ENCODE assay signal across 8 cellular contexts in genomic region chr15:93072011-93072410, GRCh38. TPM values are rescaled to one million over a fixed set of nuclear protein-coding genes. Genes with fewer than 3 reads are reported as not detected.
A peak's percentile ranks its signal among the peaks of the same experiment; 100 is the strongest.
DNase-seq lines count a peak whose midpoint lies in the region; ATAC-seq and TF ChIP-seq lines count a peak whose summit lies in the region.

No MANE protein-coding gene starts in this region.

- H3K9me3 ChIP-seq in ES-I3 (ENCODE audit: control insufficient read depth, insufficient read depth, low read length) (no peaks in the 10 kb centered on the region), right atrium auricular region (no peaks in the 10 kb centered on the region), sigmoid colon (no peaks in the 10 kb centered on the region)

- no peak for DNase-seq in activated CD8-positive, alpha-beta T cell treated with anti-CD3 and anti-CD28 coated beads for 36 hours
- DNase-seq in right atrium auricular region (ENCODE audit: low spot score) (no peak), sigmoid colon (no peak), GOT3 (lab: John Stamatoyannopoulos, UW) (no peak), NCI-H446 (lab: John Stamatoyannopoulos, UW) (no peak), middle frontal gyrus (ENCODE audit: extremely low spot score, low spot score) (no peak)

- H3K4me3 Mint-ChIP-seq in activated CD8-positive, alpha-beta T cell treated with anti-CD3 and anti-CD28 coated beads for 36 hours = peak overlapping the region; percentile 23

- H3K9ac ChIP-seq in ES-I3 (ENCODE audit: low read depth, low read length) = peak overlapping the region; percentile 97

- H3K27me3 Mint-ChIP-seq in activated CD8-positive, alpha-beta T cell treated with anti-CD3 and anti-CD28 coated beads for 36 hours = peaks cover 51% of the 10 kb centered on the region

- CTCF ChIA-PET in activated CD8-positive, alpha-beta T cell treated with anti-CD3 and anti-CD28 coated beads for 36 hours (lab: Charles Lee) = interaction anchor here (6.6 kb wide), 1 partner anchor 16 kb away, joined by 26 read pairs; no protein-coding TSS in a partner anchor

- POLR2A ChIA-PET in activated CD8-positive, alpha-beta T cell treated with anti-CD3 and anti-CD28 coated beads for 36 hours (lab: Charles Lee) = no interaction called here

- H3K9me3 Mint-ChIP-seq in activated CD8-positive, alpha-beta T cell treated with anti-CD3 and anti-CD28 coated beads for 36 hours = no peaks in the 10 kb centered on the region

- peak overlapping the region; percentile 60 to 67 for H3K4me3 ChIP-seq in right atrium auricular region
- peak overlapping the region; percentile 85 to 99 (median 88) for H3K4me3 ChIP-seq in sigmoid colon

- peaks cover 17% of the 10 kb centered on the region for H3K4me1 Mint-ChIP-seq in activated CD8-positive, alpha-beta T cell treated with anti-CD3 and anti-CD28 coated beads for 36 hours (ENCODE audit: low read depth)

- H3K27me3 ChIP-seq in right atrium auricular region (no peaks in the 10 kb centered on the region), sigmoid colon (no peaks in the 10 kb centered on the region)

- no peak for ATAC-seq in activated CD8-positive, alpha-beta T cell treated with anti-CD3 and anti-CD28 coated beads for 36 hours
- no peak for ATAC-seq in HG02610 (IDR thresholded peaks at IDR 0.05; ENCODE audit: unreplicated experiment)

- TF ChIP-seq POLR2A in sigmoid colon (IDR thresholded peaks at IDR 0.05) = no peak

- H3K4me1 ChIP-seq in ES-I3 (ENCODE audit: insufficient read depth, low read length) = peaks cover 28% of the 10 kb centered on the region
- H3K4me1 ChIP-seq in right atrium auricular region = peaks cover 0 to 40% of the 10 kb centered on the region in 2 donors
- peaks cover 0 to 77% (median 59%) of the 10 kb centered on the region in 4 donors for H3K4me1 ChIP-seq in sigmoid colon

- H3K36me3 ChIP-seq in ES-I3 (ENCODE audit: insufficient read depth, low read length) = no peaks in the 10 kb centered on the region
- H3K36me3 ChIP-seq in right atrium auricular region = no peaks in the 10 kb centered on the region
- H3K36me3 ChIP-seq in sigmoid colon = no peaks in the 10 kb centered on the region

- no peaks in the 10 kb centered on the region for H3K36me3 Mint-ChIP-seq in activated CD8-positive, alpha-beta T cell treated with anti-CD3 and anti-CD28 coated beads for 36 hours (ENCODE audit: low read depth)

- H3K27ac Mint-ChIP-seq in activated CD8-positive, alpha-beta T cell treated with anti-CD3 and anti-CD28 coated beads for 36 hours = no peak overlapping the region

- intact Hi-C loops in activated CD8-positive, alpha-beta T cell treated with anti-CD3 and anti-CD28 coated beads for 36 hours (cut with micrococcal nuclease) = no loop called here
- intact Hi-C loops in sigmoid colon (cut with DNase I) = loop anchor here (2.0 to 5.0 kb wide), 4 partner anchors 43 to 950 kb away; partner anchors contain the start of gene CHD2

- H3K27ac ChIP-seq in right atrium auricular region = peak overlapping the region; percentile 77 to 81
- peak overlapping the region; percentile 96 to 98 (median 97) for H3K27ac ChIP-seq in sigmoid colon

- 1 to 2% methylated on average over 10 of the region's 10 CpGs for WGBS in sigmoid colon, 2 donors

- no peak for TF ChIP-seq CTCF in activated CD8-positive, alpha-beta T cell treated with anti-CD3 and anti-CD28 coated beads for 36 hours (IDR thresholded peaks at IDR 0.05)
- TF ChIP-seq CTCF in right atrium auricular region (IDR thresholded peaks at IDR 0.05) (no peak), sigmoid colon (IDR thresholded peaks at IDR 0.05) (no peak)

- TF ChIP-seq EP300 in sigmoid colon (IDR thresholded peaks at IDR 0.05) = no peak

RNA-seq across cellular contexts. Expression of gene RGMA, which starts 17.0 kb away (rescaled TPM):
- not detected for total RNA-seq in activated CD8-positive, alpha-beta T cell treated with anti-CD3 and anti-CD28 coated beads for 36 hours
- total RNA-seq in right atrium auricular region = 1 to 10 TPM; 7.2 to 9.9 TPM
- total RNA-seq in sigmoid colon = 10 to 100 TPM; 21.8 to 58.6 (median 32.8) TPM
- polyA plus RNA-seq in sigmoid colon = 10 to 100 TPM in 1 of 3 donors, 1 to 10 TPM in 2; 1.4 to 18.5 (median 6.0) TPM

Comparison
In these comparisons a context has a peak if more than half of its experiments do, and no peak if none do; other contexts are left out.
1. RNA of gene RGMA, which starts 17.0 kb away (total RNA-seq): 21.8 to 58.6 TPM in sigmoid colon and 7.2 to 9.9 TPM in right atrium auricular region; not detected in activated CD8-positive, alpha-beta T cell treated with anti-CD3 and anti-CD28 coated beads for 36 hours; every median in the first group is over 4 times any median in the second.